9 cellular contexts compared by ENCODE assay signal in genomic region chr3:186193534-186194450, GRCh38.
DNase-seq lines count a peak whose midpoint lies in the region; ATAC-seq and TF ChIP-seq lines count a peak whose summit lies in the region.
"Had no signal": no experiment of that assay in that cellular context is flagged by ENCODE, and none has a peak within 500 bp of the region (broad histone marks: within the 10 kb centered on the region; RNA-seq: fewer than 3 reads in every experiment).

No MANE protein-coding gene starts in this region.

- peaks cover 45% of the 10 kb centered on the region for H3K27me3 Mint-ChIP-seq in MCF 10A (ENCODE audit: insufficient read depth, unreplicated experiment)
- peaks cover 64% of the 10 kb centered on the region for H3K27me3 Mint-ChIP-seq in type B pancreatic cell

- H3K4me1 Mint-ChIP-seq in MCF 10A (ENCODE audit: insufficient read depth, unreplicated experiment) (no peaks in the 10 kb centered on the region), type B pancreatic cell (ENCODE audit: unreplicated experiment) (peaks cover 4% of the 10 kb centered on the region)

- DNase-seq in breast epithelium (ENCODE audit: low spot score in 2 of 2) (no peak), MCF 10A (ENCODE audit: unreplicated experiment) (no peak), epithelial cell of proximal tubule (ENCODE audit: low read depth) (no peak), type B pancreatic cell (ENCODE audit: extremely low spot score, unreplicated experiment) (no peak), T-helper 1 cell (no peak)
- DNase-seq in stimulated activated naive CD4-positive, alpha-beta T cell treated with Interleukin-2 at 50 U/mL for 16 hours (lab: John Stamatoyannopoulos, UW) = no peak

- peaks cover 0 to 26% of the 10 kb centered on the region in 2 donors for H3K27me3 ChIP-seq in breast epithelium
- H3K27me3 ChIP-seq in mucosa of rectum (ENCODE audit: control insufficient read depth in 2 of 2, insufficient read depth in 2 of 2, low read length in 2 of 2) = peaks cover 11 to 24% of the 10 kb centered on the region in 2 donors

- POLR2A ChIA-PET in MCF 10A (lab: Yijun Ruan, JAX) = no interaction called here

- H3K4me1 ChIP-seq in breast epithelium (no peaks in the 10 kb centered on the region), mucosa of rectum (ENCODE audit: control insufficient read depth in 2 of 2, insufficient read depth in 2 of 2, low read length in 2 of 2) (no peaks in the 10 kb centered on the region)

- no peak for TF ChIP-seq POLR2A in breast epithelium (IDR thresholded peaks at IDR 0.05)

- H3K27ac ChIP-seq in breast epithelium = no peak overlapping the region
- no peak overlapping the region for H3K27ac ChIP-seq in mucosa of rectum (ENCODE audit: low read depth in 2 of 2, low read length in 2 of 2)
- H3K27ac ChIP-seq: C4-2B had no signal

- BruUV-seq in MCF 10A (replicated peaks; lab: Mats Ljungman, UMichigan) = no TSS peak

- no peaks in the 10 kb centered on the region for H3K9me3 ChIP-seq in breast epithelium
- no peaks in the 10 kb centered on the region for H3K9me3 ChIP-seq in mucosa of rectum (ENCODE audit: control insufficient read depth in 2 of 2, low read length in 2 of 2)

- H3K4me3 Mint-ChIP-seq in MCF 10A (ENCODE audit: unreplicated experiment) (no peak overlapping the region), type B pancreatic cell (peak overlapping the region; percentile 82)

- H3K27ac Mint-ChIP-seq in MCF 10A (ENCODE audit: low read depth, unreplicated experiment) (no peak overlapping the region), type B pancreatic cell (no peak overlapping the region)

- no peaks in the 10 kb centered on the region for H3K9me3 Mint-ChIP-seq in MCF 10A (ENCODE audit: unreplicated experiment)
- no peaks in the 10 kb centered on the region for H3K9me3 Mint-ChIP-seq in type B pancreatic cell

- intact Hi-C loops in breast epithelium (cut with DNase I; ENCODE audit: low total_unique reads) (no loop called here), MCF 10A (cut with micrococcal nuclease) (no loop called here)

- H3K36me3 Mint-ChIP-seq in MCF 10A (ENCODE audit: insufficient read depth, unreplicated experiment) = no peaks in the 10 kb centered on the region
- H3K36me3 Mint-ChIP-seq in type B pancreatic cell = no peaks in the 10 kb centered on the region

- no peak overlapping the region for H3K9ac ChIP-seq in mucosa of rectum (ENCODE audit: low read depth in 1 of 2, low read length in 2 of 2)

- TF ChIP-seq CTCF in breast epithelium (IDR thresholded peaks at IDR 0.05) (no peak), MCF 10A (IDR thresholded peaks at IDR 0.05; ENCODE audit: unreplicated experiment) (no peak), epithelial cell of proximal tubule (conservative IDR thresholded peaks at IDR 0.05; ENCODE audit: low read depth, low read length) (no peak), type B pancreatic cell (conservative IDR thresholded peaks at IDR 0.05) (no peak)

- H3K36me3 ChIP-seq in breast epithelium (no peaks in the 10 kb centered on the region), mucosa of rectum (ENCODE audit: control insufficient read depth in 2 of 2, insufficient read depth in 2 of 2, low read length in 2 of 2) (no peaks in the 10 kb centered on the region)

- H3K4me3 ChIP-seq in breast epithelium = peak overlapping the region; percentile 7 to 51 (median 32)
- H3K4me3 ChIP-seq in epithelial cell of proximal tubule (ENCODE audit: low read depth, low read length) = peak overlapping the region; percentile 19
- H3K4me3 ChIP-seq in mucosa of rectum (ENCODE audit: low read length in 2 of 2) = peak overlapping the region; percentile 19 to 39

- no peak for ATAC-seq in GM21528 (IDR thresholded peaks at IDR 0.05; ENCODE audit: low FRiP score, unreplicated experiment)

- CTCF ChIA-PET in MCF 10A (lab: Yijun Ruan, JAX) = no interaction called here
